Comparison of ENCODE assay signal across 29 cellular contexts in the genomic region with DNA sequence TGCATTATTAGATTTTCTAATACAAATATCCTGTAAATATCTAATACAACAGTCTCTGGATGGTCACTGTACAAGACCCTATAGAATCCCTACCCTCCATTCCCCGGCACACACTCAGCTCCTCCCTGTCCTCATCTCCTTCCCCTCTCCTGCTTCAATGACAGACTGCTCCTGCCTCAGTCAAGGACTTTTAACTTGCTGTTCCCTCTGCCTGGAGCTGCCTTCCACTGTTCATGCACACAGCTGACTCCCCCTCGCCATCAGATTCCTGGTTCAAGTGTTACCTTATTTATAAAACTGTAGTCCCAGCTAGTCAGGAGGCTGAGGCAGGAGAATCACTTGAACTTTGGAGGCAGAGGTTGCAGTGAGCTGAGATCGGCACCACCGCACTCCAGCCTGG. TPM values are rescaled to one million over a fixed set of nuclear protein-coding genes. Genes with fewer than 3 reads are reported as not detected.
"Had no signal": no experiment of that assay in that cellular context is flagged by ENCODE, and none has a peak within 500 bp of the region (broad histone marks: within the 10 kb centered on the region; RNA-seq: fewer than 3 reads in every experiment).

No MANE protein-coding gene starts in this region.

- H3K4me1 Mint-ChIP-seq: activated CD4-positive, alpha-beta T cell treated with anti-CD3 and anti-CD28 coated beads, Interleukin-2, amount 10 ng/mL, durations not matched to agents 7 days and 5 days; activated naive CD8-positive, alpha-beta T cell treated with anti-CD3 and anti-CD28 coated beads, Interleukin-2, amount 10 ng/mL, durations not matched to agents 7 days and 5 days; activated T-helper 17 cell treated with anti-CD3 and anti-CD28 coated beads, Interleukin-2, amount 50 U/mL, for 72 hours had no signal

- H3K9me3 ChIP-seq: body of pancreas had no signal

- H3K4me3 ChIP-seq: ascending aorta, body of pancreas had no signal

- H3K36me3 Mint-ChIP-seq: activated CD4-positive, alpha-beta memory T cell treated with anti-CD3 and anti-CD28 coated beads for 36 hours; activated naive CD8-positive, alpha-beta T cell treated with anti-CD3 and anti-CD28 coated beads, Interleukin-2, amount 10 ng/mL, durations not matched to agents 7 days and 5 days had no signal

- H3K27ac Mint-ChIP-seq: activated CD4-positive, alpha-beta memory T cell treated with anti-CD3 and anti-CD28 coated beads for 36 hours; activated CD4-positive, alpha-beta T cell treated with anti-CD3 and anti-CD28 coated beads, Interleukin-2, amount 10 ng/mL, durations not matched to agents 7 days and 5 days; activated naive CD8-positive, alpha-beta T cell treated with anti-CD3 and anti-CD28 coated beads, Interleukin-2, amount 10 ng/mL, durations not matched to agents 7 days and 5 days; activated T-helper 17 cell treated with anti-CD3 and anti-CD28 coated beads, Interleukin-2, amount 50 U/mL, for 72 hours had no signal

- DNase-seq: activated CD4-positive, alpha-beta memory T cell treated with anti-CD3 and anti-CD28 coated beads for 36 hours; activated CD4-positive, alpha-beta T cell treated with anti-CD3 and anti-CD28 coated beads, Interleukin-2, amount 10 ng/mL, durations not matched to agents 7 days and 5 days; activated CD4-positive, CD25-positive, alpha-beta regulatory T cell; activated naive CD4-positive, alpha-beta T cell treated with anti-CD3 and anti-CD28 coated beads, Interleukin-2, amount 50 U/mL, for 16 hours; activated naive CD8-positive, alpha-beta T cell treated with anti-CD3 and anti-CD28 coated beads, Interleukin-2, amount 10 ng/mL, durations not matched to agents 7 days and 5 days; activated T-cell treated with anti-CD3 and anti-CD28 coated beads for 4 hours; activated T-cell treated with anti-CD3 and anti-CD28 coated beads, Interleukin-2, amount 50 U/mL, for 48 hours; body of pancreas; central memory CD4-positive, alpha-beta T cell; NCI-H1092; NCI-H1417 treated with DMSO at 0.1 percent for 48 hours; NCI-H1694; NCI-H2029; NCI-H2107; NCI-H345; NCI-H510A; NCI-H526 treated with DMSO at 0.1 percent for 48 hours; NK-92 treated with Interleukin-12 subunit alpha and Interleukin-12 subunit beta, amount 100 ng/mL, for 24 hours; PC-3; SHP77 treated with DMSO at 0.1 percent for 48 hours; T-helper 1 cell had no signal

- H3K9ac ChIP-seq: KMS-11 had no signal

- H3K4me1 ChIP-seq: body of pancreas had no signal

- H3K4me3 Mint-ChIP-seq: activated CD4-positive, alpha-beta memory T cell treated with anti-CD3 and anti-CD28 coated beads for 36 hours; activated CD4-positive, alpha-beta T cell treated with anti-CD3 and anti-CD28 coated beads, Interleukin-2, amount 10 ng/mL, durations not matched to agents 7 days and 5 days; activated naive CD8-positive, alpha-beta T cell treated with anti-CD3 and anti-CD28 coated beads, Interleukin-2, amount 10 ng/mL, durations not matched to agents 7 days and 5 days; activated T-helper 17 cell treated with anti-CD3 and anti-CD28 coated beads, Interleukin-2, amount 50 U/mL, for 72 hours had no signal

- H3K27ac ChIP-seq: ascending aorta, body of pancreas, KMS-11, VCaP had no signal

- H3K9me3 Mint-ChIP-seq: activated CD4-positive, alpha-beta memory T cell treated with anti-CD3 and anti-CD28 coated beads for 36 hours; activated CD4-positive, alpha-beta T cell treated with anti-CD3 and anti-CD28 coated beads, Interleukin-2, amount 10 ng/mL, durations not matched to agents 7 days and 5 days; activated naive CD8-positive, alpha-beta T cell treated with anti-CD3 and anti-CD28 coated beads, Interleukin-2, amount 10 ng/mL, durations not matched to agents 7 days and 5 days; activated T-helper 17 cell treated with anti-CD3 and anti-CD28 coated beads, Interleukin-2, amount 50 U/mL, for 72 hours had no signal

- H3K36me3 ChIP-seq: ascending aorta had no signal

- FAIRE-seq: bronchial epithelial cell had no signal

- ATAC-seq: activated T-helper 17 cell treated with anti-CD3 and anti-CD28 coated beads, Interleukin-2, amount 50 U/mL, for 72 hours; body of pancreas; PC-3 had no signal

- H3K27me3 ChIP-seq: ascending aorta, body of pancreas had no signal

- H3K4me2 ChIP-seq: KMS-11 had no signal

RNA-seq across cellular contexts. Expression of a gene that starts 3.3 kb away (rescaled TPM):
- total RNA-seq: activated CD4-positive, alpha-beta memory T cell treated with anti-CD3 and anti-CD28 coated beads for 36 hours; activated CD4-positive, alpha-beta T cell treated with anti-CD3 and anti-CD28 coated beads, Interleukin-2, amount 10 ng/mL, durations not matched to agents 7 days and 5 days; activated CD8-positive, alpha-beta memory T cell treated with anti-CD3 and anti-CD28 coated beads for 36 hours; activated naive CD8-positive, alpha-beta T cell treated with anti-CD3 and anti-CD28 coated beads, Interleukin-2, amount 10 ng/mL, durations not matched to agents 7 days and 5 days; activated T-helper 17 cell treated with anti-CD3 and anti-CD28 coated beads, Interleukin-2, amount 50 U/mL, for 72 hours; MCF 10A; T-helper 2 cell treated with Interferon-gamma antibody and Interleukin-4, amounts not matched to agents 100 ng/mL and 5 ng/mL, for 36 hours had no signal
